In genomic region chr5:59489551-59489950, GRCh38 we compare ENCODE assay signal across 18 cellular contexts.
A peak's percentile ranks its signal among the peaks of the same experiment; 100 is the strongest.
DNase-seq lines count a peak whose midpoint lies in the region; ATAC-seq and TF ChIP-seq lines count a peak whose summit lies in the region.
"Had no signal": no experiment of that assay in that cellular context is flagged by ENCODE, and none has a peak within 500 bp of the region (broad histone marks: within the 10 kb centered on the region; RNA-seq: fewer than 3 reads in every experiment).

No MANE protein-coding gene starts in this region.

- H4K20me1 ChIP-seq in mammary epithelial cell (ENCODE audit: insufficient read depth, low read length) = no peaks in the 10 kb centered on the region

- no peaks in the 10 kb centered on the region for H3K27me3 ChIP-seq in mammary epithelial cell (ENCODE audit: insufficient read depth, low read length)

- 100% methylated on average over 1 of the region's 1 CpG for WGBS in mammary epithelial cell (ENCODE audit: low coverage, missing lambda C conversion rate)

- ATAC-seq in HG03025 (IDR thresholded peaks at IDR 0.05; ENCODE audit: low FRiP score, unreplicated experiment) = no peak
- no peak for ATAC-seq in left colon
- ATAC-seq: HCT116, PC-3 had no signal

- intact Hi-C loops in mammary epithelial cell (cut with micrococcal nuclease) = no loop called here
- intact Hi-C loops in MCF 10A (cut with micrococcal nuclease) = loop anchor here (5.0 kb wide), 1 partner anchor 297 kb away; no protein-coding TSS in a partner anchor
- intact Hi-C loops in left colon (cut with DNase I, micrococcal nuclease) = no loop called here

- no peak overlapping the region for H3K27ac Mint-ChIP-seq in MCF 10A (ENCODE audit: low read depth, unreplicated experiment)
- H3K27ac Mint-ChIP-seq: B cell had no signal

- H3K27me3 Mint-ChIP-seq in MCF 10A (ENCODE audit: insufficient read depth, unreplicated experiment) = no peaks in the 10 kb centered on the region

- in situ Hi-C loops in mammary epithelial cell (cut with MboI; ENCODE audit: low sequenced_read_pairs in 2 of 2) = no loop called here

- no peaks in the 10 kb centered on the region for H3K4me1 ChIP-seq in mammary epithelial cell (ENCODE audit: insufficient read depth, low read length)

- no peaks in the 10 kb centered on the region for H3K9me3 ChIP-seq in mammary epithelial cell (replicated peaks; ENCODE audit: insufficient read depth, low read length)
- H3K9me3 ChIP-seq: Caco-2 had no signal

- H3K4me3 ChIP-seq in mammary epithelial cell (replicated peaks in 1 of 3; ENCODE audit: insufficient read depth in 1 of 3, low read depth in 2 of 3, low read length in 3 of 3) (no peak overlapping the region), choroid plexus epithelial cell (ENCODE audit: low read depth, low read length) (no peak overlapping the region)

- H3K36me3 ChIP-seq in mammary epithelial cell (ENCODE audit: insufficient read depth, low read length) = no peaks in the 10 kb centered on the region

- peak; percentile 15 for DNase-seq in mammary epithelial cell
- no peak for DNase-seq in MCF 10A (ENCODE audit: unreplicated experiment)
- DNase-seq in choroid plexus epithelial cell (ENCODE audit: low read depth) = peak; percentile 43
- DNase-seq in myocyte (ENCODE audit: low read depth) = peak; percentile 26
- no peak for DNase-seq in NOMO-1 treated with dmso at 0.1 percent for 144 hours (lab: John Stamatoyannopoulos, UW; ENCODE audit: unreplicated experiment)
- DNase-seq in left colon = no peak
- no peak for DNase-seq in pons (ENCODE audit: low spot score)
- DNase-seq: 8988T, Caco-2, MV-4-11, NCI-H1694 treated with DMSO at 0.1 percent for 48 hours, NCI-H2107, PC-3, SIG-M5 had no signal

- no peak overlapping the region for H3K9ac ChIP-seq in mammary epithelial cell (ENCODE audit: insufficient read depth, low read length)

- no peaks in the 10 kb centered on the region for H3K9me3 Mint-ChIP-seq in MCF 10A (ENCODE audit: unreplicated experiment)

- H3K79me2 ChIP-seq in mammary epithelial cell (ENCODE audit: insufficient read depth, low read length) = no peaks in the 10 kb centered on the region

- no peak overlapping the region for H3K4me2 ChIP-seq in mammary epithelial cell (ENCODE audit: insufficient read depth, low read depth, low read length)

- TF ChIP-seq CTCF in mammary epithelial cell (conservative IDR thresholded peaks at IDR 0.05 in 1 of 2, IDR thresholded peaks at IDR 0.05 in 1 of 2; ENCODE audit: extremely low read depth in 1 of 2, insufficient read depth in 1 of 2, low read depth in 1 of 2, low read length in 2 of 2) = no peak
- no peak for TF ChIP-seq CTCF in MCF 10A (IDR thresholded peaks at IDR 0.05; ENCODE audit: unreplicated experiment)
- no peak for TF ChIP-seq CTCF in choroid plexus epithelial cell (conservative IDR thresholded peaks at IDR 0.05; ENCODE audit: low read depth, low read length)

- CTCF ChIA-PET in mammary epithelial cell (lab: Charles Lee; ENCODE audit: low non-redundant PET) (no interaction called here), MCF 10A (lab: Yijun Ruan, JAX) (interaction anchor here (0.7 kb wide), 1 partner anchor 15 kb away, joined by 3 read pairs; no protein-coding TSS in a partner anchor)

- BruUV-seq in mammary epithelial cell (replicated peaks; lab: Mats Ljungman, UMichigan) (no TSS peak), MCF 10A (replicated peaks; lab: Mats Ljungman, UMichigan) (no TSS peak)

- dilution Hi-C loops in mammary epithelial cell (cut with HindIII; ENCODE audit: low sequenced_read_pairs) = no loop called here

- no peak overlapping the region for H3K4me3 Mint-ChIP-seq in MCF 10A (ENCODE audit: unreplicated experiment)
- H3K4me3 Mint-ChIP-seq: B cell had no signal

- POLR2A ChIA-PET in MCF 10A (lab: Yijun Ruan, JAX) = interaction anchor here (0.6 kb wide), 1 partner anchor 34 kb away, joined by 3 read pairs; no protein-coding TSS in a partner anchor

- H3K27ac ChIP-seq in mammary epithelial cell (ENCODE audit: insufficient read depth, low read depth, low read length) = no peak overlapping the region
- H3K27ac ChIP-seq: RWPE1 had no signal

- no peak overlapping the region for H2AFZ ChIP-seq in mammary epithelial cell (ENCODE audit: low read depth, low read length)

- H3K4me1 Mint-ChIP-seq in MCF 10A (ENCODE audit: insufficient read depth, unreplicated experiment) = peaks cover 23% of the 10 kb centered on the region

- H3K36me3 Mint-ChIP-seq in MCF 10A (ENCODE audit: insufficient read depth, unreplicated experiment) = peaks cover 6% of the 10 kb centered on the region

Comparison
In these comparisons a context has a peak if more than half of its experiments do, and no peak if none do; other contexts are left out.
1. DNase-seq: peak in mammary epithelial cell (single experiment), choroid plexus epithelial cell (single experiment) and myocyte (single experiment); none in MCF 10A (single experiment), NOMO-1 treated with dmso at 0.1 percent for 144 hours (single experiment), left colon (0 of 2) and pons (single experiment).